ENCODE assay signal across 25 cellular contexts in the genomic region with DNA sequence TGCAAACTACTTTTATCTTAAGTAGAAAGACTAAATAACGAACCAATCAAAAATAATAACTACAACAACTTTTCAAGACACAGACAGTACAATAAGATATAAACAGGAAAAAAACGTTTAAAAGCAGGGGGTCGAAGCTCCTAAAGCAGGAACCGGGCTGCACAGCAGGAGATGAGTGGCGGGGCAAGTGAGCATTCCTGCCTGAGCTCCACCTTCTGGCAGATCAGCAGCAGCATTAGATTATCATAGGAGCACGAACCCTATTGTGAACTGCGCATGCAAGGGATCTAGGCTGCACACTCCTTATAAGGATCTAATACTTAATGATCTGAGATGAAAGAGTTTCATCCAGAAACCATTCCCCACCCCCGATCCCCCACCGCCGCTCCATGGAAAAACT.
DNase-seq lines count a peak whose midpoint lies in the region; ATAC-seq and TF ChIP-seq lines count a peak whose summit lies in the region.
"Had no signal": no experiment of that assay in that cellular context is flagged by ENCODE, and none has a peak within 500 bp of the region (broad histone marks: within the 10 kb centered on the region; RNA-seq: fewer than 3 reads in every experiment).

No MANE protein-coding gene starts in this region.

- H3K27me3 Mint-ChIP-seq in activated CD8-positive, alpha-beta T cell treated with anti-CD3 and anti-CD28 coated beads for 36 hours = peaks cover 3% of the 10 kb centered on the region
- H3K27me3 Mint-ChIP-seq: T-helper 17 cell had no signal

- H3K36me3 ChIP-seq in Panc1 (ENCODE audit: control insufficient read depth, insufficient read depth, low read length) = no peaks in the 10 kb centered on the region
- H3K36me3 ChIP-seq: adrenal gland, heart left ventricle, left lung, thoracic aorta had no signal

- no peaks in the 10 kb centered on the region for H3K4me1 Mint-ChIP-seq in activated CD8-positive, alpha-beta T cell treated with anti-CD3 and anti-CD28 coated beads for 36 hours (ENCODE audit: low read depth)
- H3K4me1 Mint-ChIP-seq: IgD-negative memory B cell; mesothelial cell of epicardium; stimulated activated naive B cell treated with anti-CD40 and anti-IgM and Interleukin-4, amounts not matched to agents 10 μg/mL and 1 μg/mL and 100 μg/mL, for 72 hours; T-helper 17 cell had no signal

- CTCF ChIA-PET in Panc1 (lab: Charles Lee) = interaction anchor here (0.6 kb wide), 1 partner anchor 97 kb away, joined by 6 read pairs; no protein-coding TSS in a partner anchor
- CTCF ChIA-PET in activated CD8-positive, alpha-beta T cell treated with anti-CD3 and anti-CD28 coated beads for 36 hours (lab: Charles Lee) = no interaction called here

- no peak overlapping the region for H3K27ac Mint-ChIP-seq in activated CD8-positive, alpha-beta T cell treated with anti-CD3 and anti-CD28 coated beads for 36 hours
- H3K27ac Mint-ChIP-seq: CD8-positive, alpha-beta T cell; IgD-negative memory B cell; mesothelial cell of epicardium; natural killer cell treated with Interleukin-12 subunit alpha and Interleukin-12 subunit beta and Interleukin-15 and Interleukin-18, amount 100 ng/mL, for 72 hours; stimulated activated naive B cell treated with anti-CD40 and anti-IgM and Interleukin-4, amounts not matched to agents 10 μg/mL and 1 μg/mL and 100 μg/mL, for 72 hours; T-helper 17 cell had no signal

- DNase-seq in HT-29 (ENCODE audit: low spot score) (peak; percentile 16), Panc1 (ENCODE audit: low read depth, low spot score) (no peak), foreskin keratinocyte (no peak), NCI-H526 treated with DMSO at 0.1 percent for 48 hours (lab: John Stamatoyannopoulos, UW) (no peak)
- no peak for DNase-seq in effector CD8-positive, alpha-beta T cell (lab: John Stamatoyannopoulos, UW)
- DNase-seq in activated CD8-positive, alpha-beta T cell treated with anti-CD3 and anti-CD28 coated beads for 36 hours = no peak
- DNase-seq: activated gamma-delta T cell treated with Interleukin-2 at 50 U/mL for 16 hours; adrenal gland; CD8-positive, alpha-beta T cell; DND-41; HCEC 1CT; heart left ventricle; left lung; NCI-H187; NCI-H446; SIG-M5; stimulated activated CD4-positive, alpha-beta T cell treated with anti-CD3 and anti-CD28 coated beads, Interleukin-2, amount 100 ng/mL, for 24 hours; stimulated activated naive B cell treated with anti-CD40 and anti-IgM and Interleukin-4, amounts not matched to agents 10 μg/mL and 1 μg/mL and 100 μg/mL, for 72 hours; T-helper 17 cell had no signal

- no peaks in the 10 kb centered on the region for H3K27me3 ChIP-seq in Panc1 (ENCODE audit: control insufficient read depth, insufficient read depth, low read length)
- H3K27me3 ChIP-seq in foreskin keratinocyte = no peaks in the 10 kb centered on the region

- no peak overlapping the region for H3K4me3 ChIP-seq in Panc1 (ENCODE audit: low read depth in 2 of 2, low read length in 2 of 2)
- H3K4me3 ChIP-seq: adrenal gland, coronary artery, heart left ventricle, left lung, thoracic aorta had no signal

- H3K36me3 Mint-ChIP-seq in activated CD8-positive, alpha-beta T cell treated with anti-CD3 and anti-CD28 coated beads for 36 hours (ENCODE audit: low read depth) = peaks cover 2% of the 10 kb centered on the region
- H3K36me3 Mint-ChIP-seq: CD8-positive, alpha-beta T cell; IgD-negative memory B cell; mesothelial cell of epicardium; natural killer cell treated with Interleukin-12 subunit alpha and Interleukin-12 subunit beta and Interleukin-15 and Interleukin-18, amount 100 ng/mL, for 72 hours; stimulated activated naive B cell treated with anti-CD40 and anti-IgM and Interleukin-4, amounts not matched to agents 10 μg/mL and 1 μg/mL and 100 μg/mL, for 72 hours had no signal

- no peaks in the 10 kb centered on the region for H3K4me1 ChIP-seq in Panc1 (ENCODE audit: control insufficient read depth, insufficient read depth, low read length)
- H3K4me1 ChIP-seq in foreskin keratinocyte = no peaks in the 10 kb centered on the region
- H3K4me1 ChIP-seq: adrenal gland, heart left ventricle, left lung had no signal

- H3K9me3 Mint-ChIP-seq in activated CD8-positive, alpha-beta T cell treated with anti-CD3 and anti-CD28 coated beads for 36 hours = peaks cover 7% of the 10 kb centered on the region
- H3K9me3 Mint-ChIP-seq: IgD-negative memory B cell; natural killer cell treated with Interleukin-12 subunit alpha and Interleukin-12 subunit beta and Interleukin-15 and Interleukin-18, amount 100 ng/mL, for 72 hours had no signal

- ATAC-seq in Panc1 = no peak
- ATAC-seq in foreskin keratinocyte = no peak
- ATAC-seq in activated CD8-positive, alpha-beta T cell treated with anti-CD3 and anti-CD28 coated beads for 36 hours = no peak
- ATAC-seq: CD8-positive, alpha-beta T cell; heart left ventricle; left lung; natural killer cell treated with Interleukin-12 subunit alpha and Interleukin-12 subunit beta and Interleukin-15 and Interleukin-18, amount 100 ng/mL, for 72 hours; stimulated activated naive B cell treated with anti-CD40 and anti-IgM and Interleukin-4, amounts not matched to agents 10 μg/mL and 1 μg/mL and 100 μg/mL, for 72 hours; T-helper 17 cell had no signal

- BruUV-seq in Panc1 (replicated peaks; lab: Mats Ljungman, UMichigan) = no TSS peak

- in situ Hi-C loops in Panc1 (cut with HindIII; ENCODE audit: low pct_unique_long_range_greater_than_20kb, low sequenced_read_pairs) = no loop called here

- H3K27ac ChIP-seq in C4-2B (no peak overlapping the region), Panc1 (ENCODE audit: low read length) (no peak overlapping the region), foreskin keratinocyte (no peak overlapping the region)
- H3K27ac ChIP-seq: adrenal gland, coronary artery, heart left ventricle, left lung, thoracic aorta had no signal

- H3K9me3 ChIP-seq in Panc1 (ENCODE audit: control insufficient read depth, insufficient read depth, low read depth, low read length) = no peaks in the 10 kb centered on the region
- H3K9me3 ChIP-seq: adrenal gland, heart left ventricle, left lung, thoracic aorta had no signal

- POLR2A ChIA-PET in Panc1 (lab: Charles Lee) = no interaction called here
- POLR2A ChIA-PET in activated CD8-positive, alpha-beta T cell treated with anti-CD3 and anti-CD28 coated beads for 36 hours (lab: Charles Lee) = no interaction called here

- H3K4me3 Mint-ChIP-seq in activated CD8-positive, alpha-beta T cell treated with anti-CD3 and anti-CD28 coated beads for 36 hours = no peak overlapping the region
- H3K4me3 Mint-ChIP-seq: CD8-positive, alpha-beta T cell; IgD-negative memory B cell; mesothelial cell of epicardium; natural killer cell treated with Interleukin-12 subunit alpha and Interleukin-12 subunit beta and Interleukin-15 and Interleukin-18, amount 100 ng/mL, for 72 hours; stimulated activated naive B cell treated with anti-CD40 and anti-IgM and Interleukin-4, amounts not matched to agents 10 μg/mL and 1 μg/mL and 100 μg/mL, for 72 hours; T-helper 17 cell had no signal

- TF ChIP-seq CTCF in C4-2B (conservative IDR thresholded peaks at IDR 0.05) (peak; percentile 32), Panc1 (IDR thresholded peaks at IDR 0.05) (peak; percentile 35; the same call in 1 of the 2 replicates), foreskin keratinocyte (conservative IDR thresholded peaks at IDR 0.05) (peak; percentile 22)
- no peak for TF ChIP-seq CTCF in activated CD8-positive, alpha-beta T cell treated with anti-CD3 and anti-CD28 coated beads for 36 hours (IDR thresholded peaks at IDR 0.05)

- intact Hi-C loops in Panc1 (cut with micrococcal nuclease; ENCODE audit: unreplicated experiment) = no loop called here
- intact Hi-C loops in activated CD8-positive, alpha-beta T cell treated with anti-CD3 and anti-CD28 coated beads for 36 hours (cut with micrococcal nuclease) = no loop called here
